In genomic region chr2:196993617-196994016, GRCh38 we compare ENCODE assay signal across 18 cellular contexts.
DNase-seq lines count a peak whose midpoint lies in the region; ATAC-seq and TF ChIP-seq lines count a peak whose summit lies in the region.
"Had no signal": no experiment of that assay in that cellular context is flagged by ENCODE, and none has a peak within 500 bp of the region (broad histone marks: within the 10 kb centered on the region; RNA-seq: fewer than 3 reads in every experiment).

No MANE protein-coding gene starts in this region.

- no peaks in the 10 kb centered on the region for H3K27me3 ChIP-seq in CD8-positive, alpha-beta T cell (ENCODE audit: insufficient read depth, low read length)
- H3K27me3 ChIP-seq in left lung: no peaks in the 10 kb centered on the region
- H3K27me3 ChIP-seq: Peyer's patch had no signal

- no peak overlapping the region for H3K4me3 ChIP-seq in CD8-positive, alpha-beta T cell (ENCODE audit: low read depth, low read length)
- H3K4me3 ChIP-seq in left lung: no peak overlapping the region
- H3K4me3 ChIP-seq: GM12878, Peyer's patch had no signal

- intact Hi-C loops in activated CD4-positive, alpha-beta T cell treated with anti-CD3 and anti-CD28 coated beads for 36 hours (cut with DNase I, micrococcal nuclease): no loop called here
- intact Hi-C loops in CD8-positive, alpha-beta T cell (cut with DNase I, micrococcal nuclease): no loop called here
- intact Hi-C loops in left lung (cut with DNase I): no loop called here

- POLR2A ChIA-PET in activated CD4-positive, alpha-beta T cell treated with anti-CD3 and anti-CD28 coated beads for 36 hours (lab: Charles Lee): no interaction called here
- POLR2A ChIA-PET in activated CD4-positive, alpha-beta T cell treated with anti-CD3 and anti-CD28 coated beads, Interleukin-2, amount 10 ng/mL, durations not matched to agents 7 days and 5 days (lab: Charles Lee): no interaction called here
- POLR2A ChIA-PET in CD8-positive, alpha-beta T cell (lab: Charles Lee): interaction anchor here (0.6 kb wide), 1 partner anchor 439 kb away, joined by 3 read pairs; no protein-coding TSS in a partner anchor
- POLR2A ChIA-PET in naive thymus-derived CD8-positive, alpha-beta T cell (lab: Charles Lee): no interaction called here

- H3K9me3 ChIP-seq in CD8-positive, alpha-beta T cell (ENCODE audit: low read length): no peaks in the 10 kb centered on the region
- no peaks in the 10 kb centered on the region for H3K9me3 ChIP-seq in left lung
- H3K9me3 ChIP-seq: Peyer's patch had no signal

- no peak for TF ChIP-seq CTCF in CD8-positive, alpha-beta T cell (IDR thresholded peaks at IDR 0.05)
- TF ChIP-seq CTCF in left lung (IDR thresholded peaks at IDR 0.05): no peak

- peak overlapping the region; percentile 13 for H3K27ac Mint-ChIP-seq in activated CD4-positive, alpha-beta T cell treated with anti-CD3 and anti-CD28 coated beads for 36 hours
- no peak overlapping the region for H3K27ac Mint-ChIP-seq in activated CD4-positive, alpha-beta T cell treated with anti-CD3 and anti-CD28 coated beads, Interleukin-2, amount 10 ng/mL, durations not matched to agents 7 days and 5 days
- H3K27ac Mint-ChIP-seq in CD8-positive, alpha-beta T cell: peak overlapping the region; percentile 64
- peak overlapping the region; percentile 83 for H3K27ac Mint-ChIP-seq in activated naive CD8-positive, alpha-beta T cell
- peak overlapping the region in 7 of 10 donors; percentile 5 to 77 (median 61) for H3K27ac Mint-ChIP-seq in naive thymus-derived CD8-positive, alpha-beta T cell

- CTCF ChIA-PET in activated CD4-positive, alpha-beta T cell treated with anti-CD3 and anti-CD28 coated beads for 36 hours (lab: Charles Lee): interaction anchor here (1.2 to 1.3 kb wide), 2 partner anchors 14 to 102 kb away, joined by 3 read pairs; no protein-coding TSS in a partner anchor
- CTCF ChIA-PET in activated CD4-positive, alpha-beta T cell treated with anti-CD3 and anti-CD28 coated beads, Interleukin-2, amount 10 ng/mL, durations not matched to agents 7 days and 5 days (lab: Charles Lee): interaction anchor here (0.7 to 1.0 kb wide), 2 partner anchors 10 to 12 kb away, joined by 4 to 5 read pairs; no protein-coding TSS in a partner anchor
- CTCF ChIA-PET in CD8-positive, alpha-beta T cell (lab: Charles Lee): no interaction called here

- no peak for ATAC-seq in activated CD4-positive, alpha-beta T cell treated with anti-CD3 and anti-CD28 coated beads for 36 hours
- ATAC-seq in CD8-positive, alpha-beta T cell: no peak
- ATAC-seq in naive thymus-derived CD8-positive, alpha-beta T cell: no peak
- no peak for ATAC-seq in left lung
- ATAC-seq in GM21367 (IDR thresholded peaks at IDR 0.05; ENCODE audit: unreplicated experiment): no peak
- ATAC-seq: GM12878, HCT116 had no signal

- H3K27ac ChIP-seq in CD8-positive, alpha-beta T cell (ENCODE audit: low read depth, low read length): no peak overlapping the region
- H3K27ac ChIP-seq in left lung: no peak overlapping the region
- H3K27ac ChIP-seq: 22Rv1, Peyer's patch had no signal

- H3K36me3 ChIP-seq in CD8-positive, alpha-beta T cell (ENCODE audit: insufficient read depth, low read length): peaks cover 39% of the 10 kb centered on the region
- peaks cover 0 to 67% of the 10 kb centered on the region in 2 donors for H3K36me3 ChIP-seq in left lung

- DNase-seq in activated CD4-positive, alpha-beta T cell treated with anti-CD3 and anti-CD28 coated beads for 36 hours: no peak
- DNase-seq in activated CD4-positive, alpha-beta T cell treated with anti-CD3 and anti-CD28 coated beads, Interleukin-2, amount 10 ng/mL, durations not matched to agents 7 days and 5 days: no peak
- DNase-seq in CD8-positive, alpha-beta T cell: no peak
- no peak for DNase-seq in naive thymus-derived CD8-positive, alpha-beta T cell
- DNase-seq in left lung: no peak
- no peak for DNase-seq in SHP77 treated with DMSO at 0.1 percent for 48 hours (lab: John Stamatoyannopoulos, UW)
- DNase-seq: GOT3; KG1; NCI-H1105 treated with DMSO at 0.1 percent for 48 hours; NCI-H1694; NCI-H748 treated with DMSO at 0.1 percent for 48 hours; NK-92 treated with Interleukin-12 subunit alpha and Interleukin-12 subunit beta, amount 100 ng/mL, for 24 hours; Peyer's patch had no signal

- H3K4me1 Mint-ChIP-seq in activated CD4-positive, alpha-beta T cell treated with anti-CD3 and anti-CD28 coated beads for 36 hours: peaks cover 34% of the 10 kb centered on the region
- peaks cover 33% of the 10 kb centered on the region for H3K4me1 Mint-ChIP-seq in activated CD4-positive, alpha-beta T cell treated with anti-CD3 and anti-CD28 coated beads, Interleukin-2, amount 10 ng/mL, durations not matched to agents 7 days and 5 days
- peaks cover 29% of the 10 kb centered on the region for H3K4me1 Mint-ChIP-seq in CD8-positive, alpha-beta T cell (ENCODE audit: low read depth)
- peaks cover 43% of the 10 kb centered on the region for H3K4me1 Mint-ChIP-seq in activated naive CD8-positive, alpha-beta T cell (ENCODE audit: low read depth)
- H3K4me1 Mint-ChIP-seq in naive thymus-derived CD8-positive, alpha-beta T cell: peaks cover 14 to 36% (median 31%) of the 10 kb centered on the region in 4 donors

- no peaks in the 10 kb centered on the region for H3K9me3 Mint-ChIP-seq in activated CD4-positive, alpha-beta T cell treated with anti-CD3 and anti-CD28 coated beads for 36 hours (ENCODE audit: low read depth)
- H3K9me3 Mint-ChIP-seq in activated CD4-positive, alpha-beta T cell treated with anti-CD3 and anti-CD28 coated beads, Interleukin-2, amount 10 ng/mL, durations not matched to agents 7 days and 5 days: no peaks in the 10 kb centered on the region
- H3K9me3 Mint-ChIP-seq in CD8-positive, alpha-beta T cell: no peaks in the 10 kb centered on the region
- no peaks in the 10 kb centered on the region for H3K9me3 Mint-ChIP-seq in activated naive CD8-positive, alpha-beta T cell (ENCODE audit: low read depth)
- no peaks in the 10 kb centered on the region for H3K9me3 Mint-ChIP-seq in naive thymus-derived CD8-positive, alpha-beta T cell

- H3K36me3 Mint-ChIP-seq in activated CD4-positive, alpha-beta T cell treated with anti-CD3 and anti-CD28 coated beads for 36 hours (ENCODE audit: low read depth): peaks cover 57% of the 10 kb centered on the region
- H3K36me3 Mint-ChIP-seq in activated CD4-positive, alpha-beta T cell treated with anti-CD3 and anti-CD28 coated beads, Interleukin-2, amount 10 ng/mL, durations not matched to agents 7 days and 5 days (ENCODE audit: low read depth): peaks cover 73% of the 10 kb centered on the region
- H3K36me3 Mint-ChIP-seq in CD8-positive, alpha-beta T cell: peaks cover 85% of the 10 kb centered on the region
- peaks cover 29% of the 10 kb centered on the region for H3K36me3 Mint-ChIP-seq in activated naive CD8-positive, alpha-beta T cell
- H3K36me3 Mint-ChIP-seq in naive thymus-derived CD8-positive, alpha-beta T cell: peaks cover 14 to 90% (median 36%) of the 10 kb centered on the region in 3 donors

- H3K4me3 Mint-ChIP-seq in activated CD4-positive, alpha-beta T cell treated with anti-CD3 and anti-CD28 coated beads for 36 hours: no peak overlapping the region
- no peak overlapping the region for H3K4me3 Mint-ChIP-seq in activated CD4-positive, alpha-beta T cell treated with anti-CD3 and anti-CD28 coated beads, Interleukin-2, amount 10 ng/mL, durations not matched to agents 7 days and 5 days
- H3K4me3 Mint-ChIP-seq in CD8-positive, alpha-beta T cell: no peak overlapping the region
- H3K4me3 Mint-ChIP-seq in activated naive CD8-positive, alpha-beta T cell: no peak overlapping the region
- H3K4me3 Mint-ChIP-seq in naive thymus-derived CD8-positive, alpha-beta T cell: no peak overlapping the region

- H3K27me3 Mint-ChIP-seq in activated CD4-positive, alpha-beta T cell treated with anti-CD3 and anti-CD28 coated beads for 36 hours: no peaks in the 10 kb centered on the region
- no peaks in the 10 kb centered on the region for H3K27me3 Mint-ChIP-seq in activated CD4-positive, alpha-beta T cell treated with anti-CD3 and anti-CD28 coated beads, Interleukin-2, amount 10 ng/mL, durations not matched to agents 7 days and 5 days
- no peaks in the 10 kb centered on the region for H3K27me3 Mint-ChIP-seq in CD8-positive, alpha-beta T cell (ENCODE audit: low read depth)
- no peaks in the 10 kb centered on the region for H3K27me3 Mint-ChIP-seq in activated naive CD8-positive, alpha-beta T cell
- H3K27me3 Mint-ChIP-seq in naive thymus-derived CD8-positive, alpha-beta T cell: no peaks in the 10 kb centered on the region

- peaks cover 9% of the 10 kb centered on the region for H3K4me1 ChIP-seq in CD8-positive, alpha-beta T cell (ENCODE audit: insufficient read depth, low read length)
- peaks cover 0 to 18% of the 10 kb centered on the region in 2 donors for H3K4me1 ChIP-seq in left lung
- H3K4me1 ChIP-seq: Peyer's patch had no signal
